Comparison of ENCODE assay signal across 32 cellular contexts in the genomic region with DNA sequence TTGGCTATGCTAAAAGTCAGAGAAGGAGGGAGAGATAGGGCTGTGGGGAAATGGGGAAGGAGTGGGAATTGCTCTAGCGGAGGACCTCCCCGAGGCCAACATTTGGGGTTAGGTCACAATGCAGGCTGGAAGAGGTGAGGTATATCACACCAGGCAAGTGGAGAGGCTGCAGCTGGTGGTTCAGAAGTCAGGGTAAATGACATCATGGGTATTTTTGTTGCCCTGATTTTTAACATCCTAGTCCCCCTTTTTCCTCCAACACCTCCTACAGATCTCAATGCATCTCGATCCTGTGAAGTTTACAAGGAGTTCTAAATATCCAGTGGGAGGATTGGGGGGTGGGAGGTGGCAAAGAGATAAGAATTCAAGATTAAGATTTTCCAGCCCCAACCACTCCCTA. TPM values are rescaled to one million over a fixed set of nuclear protein-coding genes. Genes with fewer than 3 reads are reported as not detected.
"Had no signal": no experiment of that assay in that cellular context is flagged by ENCODE, and none has a peak within 500 bp of the region (broad histone marks: within the 10 kb centered on the region; RNA-seq: fewer than 3 reads in every experiment).

No MANE protein-coding gene starts in this region.

- DNase-seq: naive thymus-derived CD8-positive, alpha-beta T cell; nephron progenitor cell; nucleus accumbens; pancreas; psoas muscle; right cardiac atrium; spleen; stimulated activated CD4-positive, alpha-beta T cell treated with anti-CD3 and anti-CD28 coated beads, Interleukin-12 subunit alpha, Interleukin-12 subunit beta, amount 100 ng/mL, for 4 hours; stimulated activated CD4-positive, alpha-beta T cell treated with anti-CD3 and anti-CD28 coated beads, Interleukin-1b, Interleukin-23, amount 100 ng/mL, for 48 hours; stimulated activated CD4-positive, alpha-beta T cell treated with anti-CD3 and anti-CD28 coated beads, Interleukin-4, amount 100 ng/mL, for 1 hour; stimulated activated CD4-positive, alpha-beta T cell treated with anti-CD3 and anti-CD28 coated beads, Interleukin-4, amount 100 ng/mL, for 4 hours; stimulated activated CD8-positive, alpha-beta memory T cell treated with anti-CD3 and anti-CD28 coated beads, Interleukin-4, amount 100 ng/mL, for 48 hours; stimulated activated naive CD4-positive, alpha-beta T cell; stimulated activated naive CD8-positive, alpha-beta T cell treated with anti-CD3 and anti-CD28 coated beads, Interleukin-15, amount 100 ng/mL, for 72 hours; stimulated activated naive CD8-positive, alpha-beta T cell treated with anti-CD3 and anti-CD28 coated beads, Interleukin-15, Interleukin-2, amounts not matched to agents 100 U/mL and 50 U/mL, for 24 hours; substantia nigra; testis; tibial artery; transverse colon; upper lobe of right lung; uterus had no signal

- H3K27me3 Mint-ChIP-seq: stimulated activated naive CD8-positive, alpha-beta T cell treated with anti-CD3 and anti-CD28 coated beads, Interleukin-15, amount 100 ng/mL, for 72 hours had no signal

- H3K4me2 ChIP-seq: smooth muscle cell had no signal

- H3K4me1 ChIP-seq: pancreas, psoas muscle, spleen, suprapubic skin, testis, tibial artery, transverse colon, upper lobe of right lung, uterus had no signal

- H3K36me3 Mint-ChIP-seq: naive thymus-derived CD8-positive, alpha-beta T cell; natural killer cell treated with Interleukin-12 subunit alpha and Interleukin-12 subunit beta and Interleukin-15 and Interleukin-18, amount 100 ng/mL, for 72 hours; stimulated activated memory B cell treated with anti-CD40 and anti-IgM and Interleukin-4, amounts not matched to agents 10 μg/mL and 1 μg/mL and 100 μg/mL, for 72 hours; type B pancreatic cell had no signal

- H3K27ac Mint-ChIP-seq: naive thymus-derived CD8-positive, alpha-beta T cell; natural killer cell treated with Interleukin-12 subunit alpha and Interleukin-12 subunit beta and Interleukin-15 and Interleukin-18, amount 100 ng/mL, for 72 hours; nephron progenitor cell; stimulated activated memory B cell treated with anti-CD40 and anti-IgM and Interleukin-4, amounts not matched to agents 10 μg/mL and 1 μg/mL and 100 μg/mL, for 72 hours; stimulated activated naive CD8-positive, alpha-beta T cell treated with anti-CD3 and anti-CD28 coated beads, Interleukin-15, amount 100 ng/mL, for 72 hours; type B pancreatic cell had no signal

- H3K9me3 Mint-ChIP-seq: naive thymus-derived CD8-positive, alpha-beta T cell; natural killer cell treated with Interleukin-12 subunit alpha and Interleukin-12 subunit beta and Interleukin-15 and Interleukin-18, amount 100 ng/mL, for 72 hours; stimulated activated memory B cell treated with anti-CD40 and anti-IgM and Interleukin-4, amounts not matched to agents 10 μg/mL and 1 μg/mL and 100 μg/mL, for 72 hours; stimulated activated naive CD8-positive, alpha-beta T cell treated with anti-CD3 and anti-CD28 coated beads, Interleukin-15, amount 100 ng/mL, for 72 hours; type B pancreatic cell had no signal

- H3K4me3 ChIP-seq: pancreas, psoas muscle, skin epidermis, smooth muscle cell, spleen, suprapubic skin, testis, tibial artery, transverse colon, upper lobe of right lung, uterus had no signal

- H3K9me3 ChIP-seq: neutrophil, pancreas, psoas muscle, spleen, suprapubic skin, testis, tibial artery, transverse colon, upper lobe of right lung, uterus had no signal

- H3K4me1 Mint-ChIP-seq: naive thymus-derived CD8-positive, alpha-beta T cell; nephron progenitor cell; neural crest cell; stimulated activated memory B cell treated with anti-CD40 and anti-IgM and Interleukin-4, amounts not matched to agents 10 μg/mL and 1 μg/mL and 100 μg/mL, for 72 hours; stimulated activated naive CD8-positive, alpha-beta T cell treated with anti-CD3 and anti-CD28 coated beads, Interleukin-15, amount 100 ng/mL, for 72 hours had no signal

- H3K27ac ChIP-seq: neutrophil, pancreas, psoas muscle, skin epidermis, spleen, suprapubic skin, testis, tibial artery, transverse colon, upper lobe of right lung, uterus had no signal

- FAIRE-seq: pancreas had no signal

- H3K4me3 Mint-ChIP-seq: naive thymus-derived CD8-positive, alpha-beta T cell; natural killer cell treated with Interleukin-12 subunit alpha and Interleukin-12 subunit beta and Interleukin-15 and Interleukin-18, amount 100 ng/mL, for 72 hours; nephron progenitor cell; neural crest cell; stimulated activated memory B cell treated with anti-CD40 and anti-IgM and Interleukin-4, amounts not matched to agents 10 μg/mL and 1 μg/mL and 100 μg/mL, for 72 hours; stimulated activated naive CD8-positive, alpha-beta T cell treated with anti-CD3 and anti-CD28 coated beads, Interleukin-15, amount 100 ng/mL, for 72 hours; type B pancreatic cell had no signal

- H3K27me3 ChIP-seq: neutrophil, pancreas, spleen, suprapubic skin, testis, tibial artery, transverse colon, upper lobe of right lung, uterus had no signal

- H3K36me3 ChIP-seq: neutrophil, pancreas, spleen, suprapubic skin, tibial artery, transverse colon, upper lobe of right lung, uterus had no signal

- ATAC-seq: naive thymus-derived CD8-positive, alpha-beta T cell; natural killer cell treated with Interleukin-12 subunit alpha and Interleukin-12 subunit beta and Interleukin-15 and Interleukin-18, amount 100 ng/mL, for 72 hours; psoas muscle; right cardiac atrium; sciatic nerve; stimulated activated memory B cell treated with anti-CD40 and anti-IgM and Interleukin-4, amounts not matched to agents 10 μg/mL and 1 μg/mL and 100 μg/mL, for 72 hours; stimulated activated naive CD8-positive, alpha-beta T cell treated with anti-CD3 and anti-CD28 coated beads, Interleukin-15, amount 100 ng/mL, for 72 hours; stimulated activated naive CD8-positive, alpha-beta T cell treated with anti-CD3 and anti-CD28 coated beads, Interleukin-15, Interleukin-2, amounts not matched to agents 100 U/mL and 50 U/mL, for 24 hours; upper lobe of right lung had no signal

RNA-seq across cellular contexts. Expression of a gene that starts 38.7 kb away (rescaled TPM):
- total RNA-seq: naive thymus-derived CD8-positive, alpha-beta T cell; natural killer cell treated with Interleukin-12 subunit alpha and Interleukin-12 subunit beta and Interleukin-15 and Interleukin-18, amount 100 ng/mL, for 72 hours; osteocyte; psoas muscle; renal cortical epithelial cell; smooth muscle cell had no signal
- polyA plus RNA-seq: naive thymus-derived CD8-positive, alpha-beta T cell; smooth muscle cell had no signal
